In the genomic region with DNA sequence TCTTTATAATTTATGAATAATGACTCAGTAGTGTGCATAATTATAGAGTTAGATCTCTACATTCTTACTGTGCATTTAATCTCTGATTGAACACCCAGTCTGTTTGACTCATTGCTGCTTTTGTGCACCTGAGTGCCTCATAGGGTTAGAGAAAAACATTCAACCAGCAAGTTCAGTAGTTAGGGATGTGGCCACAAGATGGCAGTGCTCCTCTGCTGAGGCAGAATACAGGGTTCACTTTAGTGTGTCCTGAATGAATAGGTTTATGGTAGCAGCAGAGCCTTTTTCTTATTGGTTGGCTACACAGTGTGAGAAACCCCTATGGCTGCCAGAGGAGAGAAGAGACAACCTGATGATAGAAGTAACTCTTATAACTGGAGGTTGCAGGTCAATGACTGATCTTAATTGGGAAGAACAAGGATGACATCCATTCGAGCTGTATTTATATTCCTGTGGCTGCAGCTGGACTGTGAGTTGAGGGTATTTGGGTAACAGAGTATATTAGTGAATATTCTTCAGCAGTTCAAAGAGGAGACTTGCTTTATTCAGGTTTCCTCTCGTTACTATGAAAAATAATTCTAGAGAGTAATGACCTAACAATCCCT, we compare ENCODE assay signal across 8 cellular contexts.
DNase-seq lines count a peak whose midpoint lies in the region; ATAC-seq, FAIRE-seq and TF ChIP-seq lines count a peak whose summit lies in the region.

No MANE protein-coding gene starts in this region.

- H3K27ac Mint-ChIP-seq in activated naive CD4-positive, alpha-beta T cell treated with anti-CD3 and anti-CD28 coated beads, Interleukin-2, amount 50 U/mL, for 72 hours = peak overlapping the region in 1 of 2 donors; percentile 47

- DNase-seq in AG09319 (ENCODE audit: extremely low read depth, low read depth) (no peak), HTR-8/SVneo (ENCODE audit: insufficient read length, low spot score) (peak; percentile 5), SW 1271 (lab: John Stamatoyannopoulos, UW) (peak; percentile 41 to 78), iPS DF 19.7 (ENCODE audit: low read depth, low spot score) (peak; percentile 60)
- peak; percentile 73 to 77 for DNase-seq in activated naive CD4-positive, alpha-beta T cell treated with anti-CD3 and anti-CD28 coated beads, Interleukin-2, amount 50 U/mL, for 72 hours (ENCODE audit: low spot score in 2 of 2)
- DNase-seq in stimulated activated CD4-positive, alpha-beta T cell treated with anti-CD3 and anti-CD28 coated beads, Interleukin-15, amount 100 ng/mL, for 24 hours = peak; percentile 88

- H3K9me3 Mint-ChIP-seq in activated naive CD4-positive, alpha-beta T cell treated with anti-CD3 and anti-CD28 coated beads, Interleukin-2, amount 50 U/mL, for 72 hours = no peaks in the 10 kb centered on the region

- no peaks in the 10 kb centered on the region for H3K36me3 Mint-ChIP-seq in activated naive CD4-positive, alpha-beta T cell treated with anti-CD3 and anti-CD28 coated beads, Interleukin-2, amount 50 U/mL, for 72 hours

- ATAC-seq in GM18858 (IDR thresholded peaks at IDR 0.05; ENCODE audit: unreplicated experiment) (peak; percentile 89), GM19397 (IDR thresholded peaks at IDR 0.05; ENCODE audit: unreplicated experiment) (no peak)
- ATAC-seq in activated naive CD4-positive, alpha-beta T cell treated with anti-CD3 and anti-CD28 coated beads, Interleukin-2, amount 50 U/mL, for 72 hours = peak; percentile 97 to 98

- peak; percentile 41 for TF ChIP-seq CTCF in AG09319 (IDR thresholded peaks at IDR 0.05; ENCODE audit: low read depth, low read length)

- peak; percentile 26 for FAIRE-seq in HTR-8/SVneo (lab: Jason Lieb, UNC)
